In genomic region chr2:17799301-17800126, GRCh38 we compare ENCODE assay signal across 1 cellular context.
TF ChIP-seq lines count a peak whose summit lies in the region.

No MANE protein-coding gene starts in this region.

TF ChIP-seq in GM12878, 131 proteins besides CTCF, POLR2A, EP300 and RAD21:
- TF ChIP-seq GABPA (IDR thresholded peaks at IDR 0.05; ENCODE audit: low read depth) (no peak), ASH2L (IDR thresholded peaks at IDR 0.05; ENCODE audit: borderline replicate concordance, low read depth) (no peak), RELA (IDR thresholded peaks at IDR 0.05; ENCODE audit: borderline replicate concordance, partially characterized antibody) (no peak), TARDBP (IDR thresholded peaks at IDR 0.05; ENCODE audit: borderline replicate concordance) (no peak), RBBP5 (conservative IDR thresholded peaks at IDR 0.05) (no peak), SKIL (IDR thresholded peaks at IDR 0.05; ENCODE audit: low read depth, poor library complexity, severe bottlenecking) (no peak), RB1 (IDR thresholded peaks at IDR 0.05; ENCODE audit: borderline replicate concordance) (no peak), ETV6 (conservative IDR thresholded peaks at IDR 0.05 in 1 of 2, IDR thresholded peaks at IDR 0.05 in 1 of 2; ENCODE audit: borderline replicate concordance in 1 of 2, low read depth in 1 of 2) (no peak), CEBPB (IDR thresholded peaks at IDR 0.05; ENCODE audit: borderline replicate concordance in 1 of 2, low read depth in 2 of 2, low read length in 2 of 2) (no peak)
